8 cellular contexts compared by ENCODE assay signal in the genomic region with DNA sequence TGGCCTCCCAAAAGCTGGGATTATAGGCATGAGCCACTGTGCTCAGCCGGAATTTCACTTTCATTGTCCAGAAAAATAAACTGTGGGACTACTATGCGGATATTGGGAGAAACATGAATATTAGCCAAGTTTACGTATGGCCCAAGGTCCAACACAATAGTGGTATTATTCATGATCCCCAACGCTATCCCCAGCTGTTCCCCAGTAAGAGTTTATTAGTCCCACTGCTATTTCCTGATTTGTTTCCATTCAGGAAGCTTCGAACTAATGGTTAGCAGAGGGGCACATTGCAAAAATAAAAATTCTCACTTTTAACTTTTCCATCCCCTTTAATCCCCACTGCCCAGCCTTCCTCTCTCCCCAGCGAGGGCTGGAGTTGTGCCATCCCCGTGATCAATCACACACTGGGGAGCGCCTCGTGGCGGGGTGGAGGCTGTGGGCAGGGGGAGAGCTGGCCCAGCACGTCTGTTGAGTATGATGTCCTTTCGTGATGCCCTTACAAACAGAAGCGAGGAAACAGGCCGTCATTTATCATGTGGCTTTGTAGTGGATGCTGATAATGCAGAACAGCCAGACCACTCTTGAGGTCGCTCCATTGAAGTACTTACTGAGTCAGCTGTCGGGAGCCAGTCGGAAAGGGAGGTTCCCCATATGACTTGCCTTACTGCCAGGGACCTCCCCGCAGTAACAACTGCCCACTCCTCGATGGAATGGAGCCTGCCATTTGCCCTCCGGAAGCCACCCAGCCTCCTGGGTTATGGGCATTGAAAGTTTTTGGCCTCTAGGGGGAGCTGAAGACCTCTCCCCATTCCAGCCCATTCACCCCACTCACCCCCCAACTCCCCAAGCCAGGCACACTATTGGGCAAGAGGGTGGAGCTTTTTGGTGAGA.
DNase-seq lines count a peak whose midpoint lies in the region; ATAC-seq and TF ChIP-seq lines count a peak whose summit lies in the region.

No MANE protein-coding gene starts in this region.

- no peak for TF ChIP-seq POLR2A in right lobe of liver (IDR thresholded peaks at IDR 0.05)

- intact Hi-C loops in right lobe of liver (cut with DNase I) = no loop called here

- DNase-seq in ELR (ENCODE audit: low read depth) (peak; percentile 5), HuH-7 (ENCODE audit: low spot score) (peak; percentile 19), brain microvascular endothelial cell (no peak), right lobe of liver (peak in 2 of 3 donors; percentile 24 to 56), NK-92 (lab: John Stamatoyannopoulos, UW; ENCODE audit: unreplicated experiment) (no peak)
- no peak for DNase-seq in stimulated activated CD4-positive, alpha-beta T cell treated with anti-CD3 and anti-CD28 coated beads, Interleukin-12 subunit alpha, Interleukin-12 subunit beta, amount 100 ng/mL, for 4 hours

- H3K4me3 ChIP-seq in brain microvascular endothelial cell (ENCODE audit: low read depth, low read length) (no peak overlapping the region), right lobe of liver (no peak overlapping the region)

- H3K27ac ChIP-seq in brain microvascular endothelial cell = no peak overlapping the region
- no peak overlapping the region for H3K27ac ChIP-seq in right lobe of liver

- H3K9me3 ChIP-seq in right lobe of liver = no peaks in the 10 kb centered on the region

- TF ChIP-seq CTCF in brain microvascular endothelial cell (IDR thresholded peaks at IDR 0.05; ENCODE audit: low read depth, low read length, missing control alignments) = peak; percentile 66
- no peak for TF ChIP-seq CTCF in right lobe of liver (IDR thresholded peaks at IDR 0.05)

- in situ Hi-C loops in brain microvascular endothelial cell (cut with HindIII; ENCODE audit: low pct_ligation_motif_present, low sequenced_read_pairs) = no loop called here

- H3K36me3 ChIP-seq in brain microvascular endothelial cell (replicated peaks) = no peaks in the 10 kb centered on the region
- no peaks in the 10 kb centered on the region for H3K36me3 ChIP-seq in right lobe of liver

- no peaks in the 10 kb centered on the region for H3K4me1 ChIP-seq in right lobe of liver

- peak; percentile 68 to 79 (median 71) for ATAC-seq in right lobe of liver
- no peak for ATAC-seq in HG02970 (IDR thresholded peaks at IDR 0.05; ENCODE audit: low FRiP score, unreplicated experiment)
- ATAC-seq in HG02610 (IDR thresholded peaks at IDR 0.05; ENCODE audit: unreplicated experiment) = no peak

- H3K27me3 ChIP-seq in brain microvascular endothelial cell (replicated peaks) = no peaks in the 10 kb centered on the region
- H3K27me3 ChIP-seq in right lobe of liver = no peaks in the 10 kb centered on the region

- 43% methylated on average over 13 of the region's 20 CpGs for WGBS in right lobe of liver (ENCODE audit: insufficient coverage, low coverage, low lambda C conversion rate, missing lambda C conversion rate)

Comparison
In these comparisons a context has a peak if more than half of its experiments do, and no peak if none do; other contexts are left out.
1. DNase-seq: peak in ELR (single experiment), HuH-7 (single experiment) and right lobe of liver (2 of 3); none in brain microvascular endothelial cell (single experiment), stimulated activated CD4-positive, alpha-beta T cell treated with anti-CD3 and anti-CD28 coated beads, Interleukin-12 subunit alpha, Interleukin-12 subunit beta, amount 100 ng/mL, for 4 hours (single experiment) and NK-92 (single experiment).
2. ATAC-seq: peak in right lobe of liver (4 of 4); none in HG02970 (single experiment) and HG02610 (single experiment).